Comparison of ENCODE assay signal across 8 cellular contexts in genomic region chr11:65873280-65874156, GRCh38. TPM values are rescaled to one million over a fixed set of nuclear protein-coding genes. Genes with fewer than 3 reads are reported as not detected.
DNase-seq lines count a peak whose midpoint lies in the region; ATAC-seq and TF ChIP-seq lines count a peak whose summit lies in the region.

No MANE protein-coding gene starts in this region.

- H3K4me1 Mint-ChIP-seq in activated B cell treated with CpG ODN at 0.5 μM for 24 hours = peaks cover 20% of the 10 kb centered on the region

- H3K27me3 Mint-ChIP-seq in activated B cell treated with CpG ODN at 0.5 μM for 24 hours = peaks cover 5% of the 10 kb centered on the region

- TF ChIP-seq CTCF in AG04449 (IDR thresholded peaks at IDR 0.05; ENCODE audit: insufficient read depth, low read length, missing control alignments) = no peak
- no peak for TF ChIP-seq CTCF in activated B cell treated with CpG ODN at 0.5 μM for 24 hours (IDR thresholded peaks at IDR 0.05)
- no peak for TF ChIP-seq CTCF in cardiac fibroblast (IDR thresholded peaks at IDR 0.05; ENCODE audit: low read depth, low read length)

- ATAC-seq in GM19023 (IDR thresholded peaks at IDR 0.05; ENCODE audit: unreplicated experiment) (peak; percentile 81), HG03280 (IDR thresholded peaks at IDR 0.05; ENCODE audit: unreplicated experiment) (peak; percentile 83), activated B cell treated with CpG ODN at 0.5 μM for 24 hours (ENCODE audit: low read depth) (peak; percentile 95)

- intact Hi-C loops in activated B cell treated with CpG ODN at 0.5 μM for 24 hours (cut with micrococcal nuclease) = loop anchor here (2.0 kb wide), 2 partner anchors 15 kb away; partner anchors contain the start of genes CFL1 and FIBP

- DNase-seq in AG04449 (ENCODE audit: low read depth, low spot score) (no peak), NCI-H345 (lab: John Stamatoyannopoulos, UW) (peak; percentile 92), activated B cell treated with CpG ODN at 0.5 μM for 24 hours (peak; percentile 99), cardiac fibroblast (ENCODE audit: low read depth in 2 of 2) (peak; percentile 93 to 95), iris pigment epithelial cell (ENCODE audit: low read depth) (peak; percentile 91)
- peak; percentile 92 to 99 (median 92) for DNase-seq in stimulated activated CD4-positive, alpha-beta T cell treated with anti-CD3 and anti-CD28 coated beads, Interleukin-12 subunit alpha, Interleukin-12 subunit beta, amount 100 ng/mL, for 48 hours (ENCODE audit: low read depth in 2 of 3, low spot score in 1 of 3)

- POLR2A ChIA-PET in AG04449 (lab: Yijun Ruan, JAX) (interaction anchor here (1.0 to 2.1 kb wide), 8 partner anchors 9 to 129 kb away, joined by 3 to 12 read pairs (median 4); partner anchors contain the start of genes BANF1, CFL1, FIBP and MUS81), activated B cell treated with CpG ODN at 0.5 μM for 24 hours (lab: Charles Lee) (interaction anchor here (0.5 to 2.2 kb wide), 19 partner anchors 12 to 1094 kb away, joined by 3 to 47 read pairs (median 6); partner anchors contain the start of genes C11orf68, CCDC85B, CFL1 and FIBP)

- H3K27ac Mint-ChIP-seq in activated B cell treated with CpG ODN at 0.5 μM for 24 hours = peak overlapping the region; percentile 88

- peak overlapping the region; percentile 80 for H3K4me3 ChIP-seq in AG04449 (ENCODE audit: low read depth, low read length)
- H3K4me3 ChIP-seq in cardiac fibroblast (replicated peaks in 1 of 2; ENCODE audit: low read depth in 2 of 2, low read length in 2 of 2) = peak overlapping the region; percentile 59 to 65

- H3K4me3 Mint-ChIP-seq in activated B cell treated with CpG ODN at 0.5 μM for 24 hours = peak overlapping the region; percentile 90

- CTCF ChIA-PET in AG04449 (lab: Yijun Ruan, JAX) (interaction anchor here (1.0 to 33.3 kb wide), 7 partner anchors 12 to 195 kb away, joined by 3 to 1090 read pairs (median 5); partner anchors contain the start of genes CCDC85B, FIBP, MUS81 and SART1), activated B cell treated with CpG ODN at 0.5 μM for 24 hours (lab: Charles Lee) (interaction anchor here (1.1 to 2.1 kb wide), 4 partner anchors 11 to 438 kb away, joined by 3 to 25 read pairs (median 15); partner anchors contain the start of genes CCDC85B, FIBP and MUS81)

- H3K36me3 Mint-ChIP-seq in activated B cell treated with CpG ODN at 0.5 μM for 24 hours (ENCODE audit: low read depth) = no peaks in the 10 kb centered on the region

- no peaks in the 10 kb centered on the region for H3K9me3 Mint-ChIP-seq in activated B cell treated with CpG ODN at 0.5 μM for 24 hours

RNA-seq across cellular contexts. Expression of gene EFEMP2, which starts 0.9 kb away (rescaled TPM):
- 3.8 and 6.3 TPM in 2 replicates for total RNA-seq in activated B cell treated with CpG ODN at 0.5 μM for 24 hours

RNA-seq across cellular contexts. Expression of gene CTSW, which starts 6.1 kb away (rescaled TPM):
- 0.59 and 0.93 TPM in 2 replicates for total RNA-seq in activated B cell treated with CpG ODN at 0.5 μM for 24 hours

RNA-seq across cellular contexts. Expression of gene MUS81, which starts 13.3 kb away (rescaled TPM):
- total RNA-seq in activated B cell treated with CpG ODN at 0.5 μM for 24 hours = 73.8 and 83.1 TPM in 2 replicates

RNA-seq across cellular contexts. Expression of gene FIBP, which starts 14.8 kb away (rescaled TPM):
- total RNA-seq in activated B cell treated with CpG ODN at 0.5 μM for 24 hours = 74.5 and 76.5 TPM in 2 replicates

RNA-seq across cellular contexts. Expression of gene CFL1, which starts 15.5 kb away (rescaled TPM):
- total RNA-seq in activated B cell treated with CpG ODN at 0.5 μM for 24 hours = 1,079 and 1,089 TPM in 2 replicates
